8 cellular contexts compared by ENCODE assay signal in the genomic region with DNA sequence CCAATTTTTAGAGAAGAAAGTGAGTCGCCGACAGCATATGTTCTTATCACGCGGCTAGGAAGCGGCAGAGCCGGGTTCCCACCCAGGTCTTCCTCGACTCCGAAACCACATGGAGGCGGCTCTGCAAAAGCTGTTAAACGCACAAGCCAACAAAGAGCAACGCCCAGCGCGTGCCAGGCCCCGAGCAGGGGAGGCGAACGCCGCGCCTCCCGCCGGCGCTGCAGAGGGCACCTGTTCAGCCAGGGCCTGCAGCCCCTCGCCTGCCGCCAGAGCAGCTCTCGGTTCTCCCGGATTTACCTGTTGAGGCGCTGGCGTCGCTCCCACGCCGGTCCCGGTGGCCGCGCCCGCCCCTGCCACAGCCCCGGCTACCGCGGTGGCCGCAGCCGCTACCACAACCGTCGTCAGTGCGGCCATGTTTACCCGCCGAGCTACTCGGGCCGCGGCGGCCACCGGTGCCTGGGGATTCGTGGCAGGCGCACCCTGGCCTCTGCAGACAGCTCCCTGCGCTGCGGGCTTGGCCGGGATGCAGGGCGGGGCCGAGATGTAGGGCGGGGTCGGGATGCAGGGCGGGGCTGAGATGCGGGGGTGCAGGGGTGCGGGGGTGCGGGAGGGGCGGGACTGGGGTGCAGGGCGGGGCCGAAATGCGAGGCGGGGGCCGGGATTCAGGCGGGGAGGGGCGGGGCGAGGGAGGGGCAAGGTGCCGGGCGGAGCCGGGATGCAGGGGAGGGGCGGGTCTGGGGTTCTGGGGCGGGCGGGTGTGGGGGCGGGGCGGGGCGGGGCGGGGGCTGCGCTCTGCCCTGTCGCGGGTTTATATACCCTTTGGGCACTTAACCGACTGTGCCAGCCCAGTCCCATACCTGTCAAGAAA. TPM values are rescaled to one million over a fixed set of nuclear protein-coding genes. Genes with fewer than 3 reads are reported as not detected.
A peak's percentile ranks its signal among the peaks of the same experiment; 100 is the strongest.
DNase-seq lines count a peak whose midpoint lies in the region; ATAC-seq and TF ChIP-seq lines count a peak whose summit lies in the region.

A gene with protein sequence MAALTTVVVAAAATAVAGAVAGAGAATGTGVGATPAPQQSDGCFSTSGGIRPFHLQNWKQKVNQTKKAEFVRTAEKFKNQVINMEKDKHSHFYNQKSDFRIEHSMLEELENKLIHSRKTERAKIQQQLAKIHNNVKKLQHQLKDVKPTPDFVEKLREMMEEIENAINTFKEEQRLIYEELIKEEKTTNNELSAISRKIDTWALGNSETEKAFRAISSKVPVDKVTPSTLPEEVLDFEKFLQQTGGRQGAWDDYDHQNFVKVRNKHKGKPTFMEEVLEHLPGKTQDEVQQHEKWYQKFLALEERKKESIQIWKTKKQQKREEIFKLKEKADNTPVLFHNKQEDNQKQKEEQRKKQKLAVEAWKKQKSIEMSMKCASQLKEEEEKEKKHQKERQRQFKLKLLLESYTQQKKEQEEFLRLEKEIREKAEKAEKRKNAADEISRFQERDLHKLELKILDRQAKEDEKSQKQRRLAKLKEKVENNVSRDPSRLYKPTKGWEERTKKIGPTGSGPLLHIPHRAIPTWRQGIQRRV (minus strand): TSS at position 525 of the 868 bp plus-strand sequence. CDS start 111 bp downstream, at position 414.

- peaks cover 13% of the 10 kb centered on the region for H3K4me1 Mint-ChIP-seq in activated B cell treated with CpG ODN at 0.5 μM for 24 hours

- DNase-seq in SIG-M5 treated with dmso at 0.1 percent for 504 hours (lab: John Stamatoyannopoulos, UW; ENCODE audit: unreplicated experiment) (peak; percentile 69), SIG-M5 (lab: John Stamatoyannopoulos, UW) (no peak), NCI-H2107 treated with DMSO at 0.1 percent for 48 hours (lab: John Stamatoyannopoulos, UW; ENCODE audit: unreplicated experiment) (peak; percentile 44), activated B cell treated with CpG ODN at 0.5 μM for 24 hours (peak; percentile 64), kidney epithelial cell (ENCODE audit: low read depth) (no peak)
- DNase-seq in central memory CD4-positive, alpha-beta T cell, result peak; percentile 54
- DNase-seq in stimulated activated CD4-positive, alpha-beta T cell treated with anti-CD3 and anti-CD28 coated beads, Interleukin-15, amount 100 ng/mL, for 48 hours (ENCODE audit: low read depth in 2 of 2), result peak; percentile 65 to 80

- no peaks in the 10 kb centered on the region for H3K27me3 ChIP-seq in kidney epithelial cell (ENCODE audit: control insufficient read depth, insufficient read depth, low read length)

- H3K27me3 Mint-ChIP-seq in activated B cell treated with CpG ODN at 0.5 μM for 24 hours, result no peaks in the 10 kb centered on the region

- peak within 1 kb of the TSS; percentile 85 for H3K4me3 Mint-ChIP-seq in activated B cell treated with CpG ODN at 0.5 μM for 24 hours

- peak within 1 kb of the TSS; percentile 87 for H3K4me3 ChIP-seq in kidney epithelial cell (ENCODE audit: low read depth, low read length)

- POLR2A ChIA-PET in activated B cell treated with CpG ODN at 0.5 μM for 24 hours (lab: Charles Lee), result interaction anchor here (0.6 to 2.1 kb wide), 18 partner anchors 20 to 889 kb away, joined by 3 to 10 read pairs (median 3); a partner anchor contains a TSS

- intact Hi-C loops in activated B cell treated with CpG ODN at 0.5 μM for 24 hours (cut with micrococcal nuclease), result loop anchor here (1.0 to 5.0 kb wide), 6 partner anchors 34 to 546 kb away; a partner anchor contains a TSS

- peaks cover 4% of the 10 kb centered on the region for H3K36me3 Mint-ChIP-seq in activated B cell treated with CpG ODN at 0.5 μM for 24 hours (ENCODE audit: low read depth)

- peak within 1 kb of the TSS; percentile 47 for H3K27ac Mint-ChIP-seq in activated B cell treated with CpG ODN at 0.5 μM for 24 hours

- CTCF ChIA-PET in activated B cell treated with CpG ODN at 0.5 μM for 24 hours (lab: Charles Lee), result interaction anchor here (0.9 to 1.7 kb wide), 3 partner anchors 13 to 306 kb away, joined by 3 to 4 read pairs (median 3); a partner anchor contains a TSS

- ATAC-seq in HG02973 (IDR thresholded peaks at IDR 0.05; ENCODE audit: unreplicated experiment) (peak; percentile 74), activated B cell treated with CpG ODN at 0.5 μM for 24 hours (ENCODE audit: low read depth) (peak; percentile 83)

- TF ChIP-seq CTCF in activated B cell treated with CpG ODN at 0.5 μM for 24 hours (IDR thresholded peaks at IDR 0.05), result no peak
- TF ChIP-seq CTCF in kidney epithelial cell (IDR thresholded peaks at IDR 0.05; ENCODE audit: insufficient read depth, low read length, poor library complexity, severe bottlenecking), result no peak

- no peaks in the 10 kb centered on the region for H3K36me3 ChIP-seq in kidney epithelial cell (ENCODE audit: control insufficient read depth, insufficient read depth, low read length)

- peaks cover 4% of the 10 kb centered on the region for H3K9me3 Mint-ChIP-seq in activated B cell treated with CpG ODN at 0.5 μM for 24 hours

RNA-seq across cellular contexts. Expression of the gene that starts here (rescaled TPM):
- 5.2 and 5.3 TPM in 2 replicates for total RNA-seq in activated B cell treated with CpG ODN at 0.5 μM for 24 hours
- total RNA-seq in kidney epithelial cell, result 20.6 and 22.2 TPM in 2 replicates

Comparison
In these comparisons a context has a peak if more than half of its experiments do, and no peak if none do; other contexts are left out.
1. DNase-seq: peak in SIG-M5 treated with dmso at 0.1 percent for 504 hours (single experiment), NCI-H2107 treated with DMSO at 0.1 percent for 48 hours (single experiment), activated B cell treated with CpG ODN at 0.5 μM for 24 hours (single experiment), central memory CD4-positive, alpha-beta T cell (single experiment) and stimulated activated CD4-positive, alpha-beta T cell treated with anti-CD3 and anti-CD28 coated beads, Interleukin-15, amount 100 ng/mL, for 48 hours (2 of 2); none in SIG-M5 (single experiment) and kidney epithelial cell (single experiment).